In the genomic region with DNA sequence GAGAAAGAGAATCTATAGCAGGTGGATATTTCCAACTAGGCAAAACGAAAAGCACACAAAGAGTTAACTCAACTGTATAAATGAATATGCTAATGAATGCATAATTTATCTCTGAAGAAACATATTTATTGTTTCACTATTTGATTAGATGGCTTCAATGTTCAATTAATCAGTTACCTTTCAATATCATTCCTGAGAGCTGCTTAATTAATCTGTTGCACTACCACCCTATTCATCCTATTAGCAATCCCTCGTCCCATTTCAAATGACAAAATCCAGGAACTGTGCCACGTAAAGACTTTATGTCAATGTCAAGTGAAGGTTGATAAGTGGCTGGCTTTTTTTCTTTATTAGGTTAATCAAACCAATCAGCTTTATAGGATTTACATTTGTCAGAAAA, we compare ENCODE assay signal across 19 cellular contexts.
DNase-seq lines count a peak whose midpoint lies in the region; FAIRE-seq and TF ChIP-seq lines count a peak whose summit lies in the region.
"Had no signal": no experiment of that assay in that cellular context is flagged by ENCODE, and none has a peak within 500 bp of the region (broad histone marks: within the 10 kb centered on the region; RNA-seq: fewer than 3 reads in every experiment).

No MANE protein-coding gene starts in this region.

- DNase-seq in NCI-H82 (lab: John Stamatoyannopoulos, UW) = peak; percentile 23
- DNase-seq in NCI-H82 treated with DMSO at 0.1 percent for 48 hours (lab: John Stamatoyannopoulos, UW; ENCODE audit: unreplicated experiment) = no peak
- peak; percentile 69 for DNase-seq in superior temporal gyrus (ENCODE audit: extremely low spot score)
- DNase-seq in GM12891 (ENCODE audit: insufficient read length, low spot score) = no peak
- no peak for DNase-seq in RCC 7860 (ENCODE audit: low spot score)
- no peak for DNase-seq in dedifferentiated amniotic fluid mesenchymal stem cell (ENCODE audit: extremely low spot score)
- DNase-seq: AML-193; Caco-2; CD4-positive, alpha-beta T cell; GM23248 had no signal

- TF ChIP-seq POLR2A in GM12891 (IDR thresholded peaks at IDR 0.05; ENCODE audit: low read depth, low read length) = no peak

- FAIRE-seq in GM12891 (lab: Jason Lieb, UNC) (no peak), RCC 7860 (lab: Jason Lieb, UNC) (no peak)
- FAIRE-seq: A549, D721Med, G401.6, GM12892, GM18507 had no signal

- no CpG with 5 or more reads among the region's 3 CpGs for WGBS in mesodermal cell (ENCODE audit: insufficient coverage in 2 of 2), 2 experiments

- H3K4me3 ChIP-seq in mesodermal cell (ENCODE audit: extremely low read depth, insufficient read depth, low read length, poor library complexity, severe bottlenecking) = no peak overlapping the region
- H3K4me3 ChIP-seq: A549, GM23248, HAP-1 had no signal

- no peaks in the 10 kb centered on the region for H3K36me3 ChIP-seq in mesodermal cell (ENCODE audit: control insufficient read depth, insufficient read depth, low read length)
- H3K36me3 ChIP-seq: HAP-1 had no signal

- H3K9me3 ChIP-seq in mesodermal cell (ENCODE audit: control insufficient read depth, low read length) = no peaks in the 10 kb centered on the region
- H3K9me3 ChIP-seq: A549, Caco-2, HAP-1 had no signal

- peak overlapping the region; percentile 86 for H3K27ac ChIP-seq in mesodermal cell (ENCODE audit: low read depth, low read length, severe bottlenecking)
- H3K27ac ChIP-seq: 22Rv1, C4-2B, GM23248 had no signal

- H3K4me1 ChIP-seq in mesodermal cell (ENCODE audit: control insufficient read depth, insufficient read depth, low read length, poor library complexity, severe bottlenecking) = peaks cover 11% of the 10 kb centered on the region
- H3K4me1 ChIP-seq: Caco-2, HAP-1 had no signal

TF ChIP-seq in GM12891, 5 proteins besides CTCF, POLR2A, EP300 and RAD21:
- no peak for TF ChIP-seq POU2F2 (IDR thresholded peaks at IDR 0.05; ENCODE audit: low read depth, low read length)
- no peak for TF ChIP-seq POLR2AphosphoS5 (IDR thresholded peaks at IDR 0.05; ENCODE audit: low read depth, low read length)
- TF ChIP-seq TAF1 (IDR thresholded peaks at IDR 0.05; ENCODE audit: low read depth, low read length) = no peak
- no peak for TF ChIP-seq PAX5 (IDR thresholded peaks at IDR 0.05; ENCODE audit: insufficient read depth, low read length, severe bottlenecking)
- TF ChIP-seq SPI1 (IDR thresholded peaks at IDR 0.05; ENCODE audit: low read depth, low read length) = no peak

Comparison
In these comparisons a context has a peak if more than half of its experiments do, and no peak if none do; other contexts are left out.
1. DNase-seq: peak in NCI-H82 (single experiment) and superior temporal gyrus (single experiment); none in NCI-H82 treated with DMSO at 0.1 percent for 48 hours (single experiment), GM12891 (single experiment), RCC 7860 (single experiment) and dedifferentiated amniotic fluid mesenchymal stem cell (single experiment).